ENCODE assay signal across 9 cellular contexts in genomic region chr3:152203677-152204076, GRCh38.
DNase-seq lines count a peak whose midpoint lies in the region; ATAC-seq and TF ChIP-seq lines count a peak whose summit lies in the region.
"Had no signal": no experiment of that assay in that cellular context is flagged by ENCODE, and none has a peak within 500 bp of the region (broad histone marks: within the 10 kb centered on the region; RNA-seq: fewer than 3 reads in every experiment).

No MANE protein-coding gene starts in this region.

- DNase-seq in CD4-positive, alpha-beta T cell, result no peak
- DNase-seq in MM.1S, result no peak
- peak; percentile 40 for DNase-seq in dedifferentiated amniotic fluid mesenchymal stem cell (ENCODE audit: extremely low spot score)
- no peak for DNase-seq in osteocyte (ENCODE audit: extremely low spot score, unreplicated experiment)
- DNase-seq in SK-N-DZ (ENCODE audit: low spot score), result no peak
- no peak for DNase-seq in stimulated activated CD4-positive, alpha-beta T cell treated with anti-CD3 and anti-CD28 coated beads, Interleukin-4, amount 100 ng/mL, for 1 hour
- DNase-seq: activated gamma-delta T cell treated with Interleukin-2 at 50 U/mL for 16 hours had no signal

- H3K9me2 ChIP-seq in MM.1S (replicated peaks; ENCODE audit: insufficient read depth, low read length), result no peaks in the 10 kb centered on the region

- H4K20me1 ChIP-seq in MM.1S (ENCODE audit: insufficient read depth, low read length), result no peaks in the 10 kb centered on the region

- H3K4me3 Mint-ChIP-seq in CD4-positive, alpha-beta T cell, result peak overlapping the region; percentile 92
- no peak overlapping the region for H3K4me3 Mint-ChIP-seq in osteocyte (ENCODE audit: unreplicated experiment)

- intact Hi-C loops in CD4-positive, alpha-beta T cell (cut with DNase I, micrococcal nuclease), result loop anchor here in 1 of 2 experiments (2.0 to 5.0 kb wide), 2 partner anchors 15 to 54 kb away; no protein-coding TSS in a partner anchor

- peaks cover 8% of the 10 kb centered on the region for H3K36me3 Mint-ChIP-seq in CD4-positive, alpha-beta T cell (ENCODE audit: low read depth)
- peaks cover 4% of the 10 kb centered on the region for H3K36me3 Mint-ChIP-seq in osteocyte (ENCODE audit: unreplicated experiment)

- no peaks in the 10 kb centered on the region for H3K9me3 Mint-ChIP-seq in CD4-positive, alpha-beta T cell
- H3K9me3 Mint-ChIP-seq in osteocyte (ENCODE audit: unreplicated experiment), result no peaks in the 10 kb centered on the region

- CTCF ChIA-PET in CD4-positive, alpha-beta T cell (lab: Charles Lee), result interaction anchor here (0.9 to 1.9 kb wide), 3 partner anchors 40 to 66 kb away, joined by 3 to 10 read pairs (median 5); no protein-coding TSS in a partner anchor

- H3K27ac Mint-ChIP-seq in CD4-positive, alpha-beta T cell, result peak overlapping the region; percentile 96
- H3K27ac Mint-ChIP-seq in osteocyte (ENCODE audit: unreplicated experiment), result peak overlapping the region; percentile 70

- H3K9ac ChIP-seq in MM.1S (ENCODE audit: low read length), result no peak overlapping the region

- 0 out of 2 replicates have a peak overlapping the region, but pooled peaks have one; percentile 5 for H3K4me3 ChIP-seq in MM.1S (ENCODE audit: low read length)

- no peak overlapping the region for H2AFZ ChIP-seq in MM.1S (ENCODE audit: low read length)

- no peaks in the 10 kb centered on the region for H3K27me3 ChIP-seq in CD4-positive, alpha-beta T cell (ENCODE audit: control insufficient read depth, insufficient read depth, low read length)
- no peaks in the 10 kb centered on the region for H3K27me3 ChIP-seq in MM.1S (replicated peaks; ENCODE audit: insufficient read depth, low read length)

- POLR2A ChIA-PET in CD4-positive, alpha-beta T cell (lab: Charles Lee), result interaction anchor here (0.6 to 12.8 kb wide), 19 partner anchors 9 to 84 kb away, joined by 3 to 185 read pairs (median 4); partner anchors contain the start of gene MBNL1

- no peaks in the 10 kb centered on the region for H3K27me3 Mint-ChIP-seq in CD4-positive, alpha-beta T cell
- H3K27me3 Mint-ChIP-seq in osteocyte (ENCODE audit: unreplicated experiment), result no peaks in the 10 kb centered on the region

- peaks cover 16% of the 10 kb centered on the region for H3F3A ChIP-seq in MM.1S (ENCODE audit: insufficient read depth, low read length)

- H3K4me1 Mint-ChIP-seq in CD4-positive, alpha-beta T cell (ENCODE audit: low read depth), result peaks cover 86% of the 10 kb centered on the region
- H3K4me1 Mint-ChIP-seq in osteocyte (ENCODE audit: unreplicated experiment), result peaks cover 21% of the 10 kb centered on the region

- H3K27ac ChIP-seq in CD4-positive, alpha-beta T cell (ENCODE audit: low read depth, low read length), result peak overlapping the region; percentile 58
- no peak overlapping the region for H3K27ac ChIP-seq in MM.1S (ENCODE audit: low read length)

- ATAC-seq in CD4-positive, alpha-beta T cell (ENCODE audit: poor library complexity), result no peak
- ATAC-seq in GM21447 (IDR thresholded peaks at IDR 0.05; ENCODE audit: unreplicated experiment), result no peak
- no peak for ATAC-seq in HG02571 (IDR thresholded peaks at IDR 0.05; ENCODE audit: unreplicated experiment)

- peaks cover 25% of the 10 kb centered on the region for H3K79me2 ChIP-seq in MM.1S (ENCODE audit: low read length)

- no peaks in the 10 kb centered on the region for H3K9me3 ChIP-seq in CD4-positive, alpha-beta T cell (ENCODE audit: control insufficient read depth, low read length)
- H3K9me3 ChIP-seq in MM.1S (replicated peaks; ENCODE audit: insufficient read depth, low read length), result no peaks in the 10 kb centered on the region

- TF ChIP-seq CTCF in CD4-positive, alpha-beta T cell (IDR thresholded peaks at IDR 0.05), result no peak
- TF ChIP-seq CTCF in MM.1S (IDR thresholded peaks at IDR 0.05; ENCODE audit: low read length) (no peak), osteocyte (IDR thresholded peaks at IDR 0.05) (no peak)

- peak overlapping the region; percentile 12; the same call in 1 of the 2 replicates for H3K4me2 ChIP-seq in MM.1S (ENCODE audit: low read depth, low read length)

- no peaks in the 10 kb centered on the region for H3K36me3 ChIP-seq in MM.1S (replicated peaks; ENCODE audit: insufficient read depth, low read length)

- H3K4me1 ChIP-seq in MM.1S (ENCODE audit: low read length), result no peaks in the 10 kb centered on the region
